ENCODE assay signal across 16 cellular contexts in the genomic region with DNA sequence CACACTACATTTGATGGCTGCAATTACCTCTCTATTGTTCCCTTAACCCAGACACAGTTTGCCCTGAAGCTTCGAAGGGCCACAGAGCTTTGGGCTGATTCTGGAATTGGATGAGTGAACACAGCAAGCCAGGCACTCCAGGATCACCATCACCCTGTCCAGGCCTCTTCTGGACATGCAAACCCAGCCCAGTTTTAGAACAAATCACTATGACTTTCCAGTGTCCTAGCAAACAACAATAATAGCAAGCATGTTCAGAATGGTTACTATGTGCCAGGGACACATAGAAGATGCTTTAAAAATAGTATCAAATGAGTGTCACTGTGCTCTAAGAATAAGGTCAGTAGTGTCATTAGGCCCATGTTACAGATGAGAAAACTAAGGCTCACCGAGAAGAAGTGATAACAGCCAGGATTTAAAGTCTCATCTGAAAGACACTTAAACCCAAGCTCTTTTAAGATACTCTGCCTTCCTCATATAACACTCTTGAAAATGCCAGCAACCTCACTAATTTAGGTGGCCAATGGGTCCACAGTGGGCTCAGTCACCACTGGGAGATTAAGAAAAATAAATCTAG.
A peak's percentile ranks its signal among the peaks of the same experiment; 100 is the strongest.
DNase-seq lines count a peak whose midpoint lies in the region; ATAC-seq and TF ChIP-seq lines count a peak whose summit lies in the region.
"Had no signal": no experiment of that assay in that cellular context is flagged by ENCODE, and none has a peak within 500 bp of the region (broad histone marks: within the 10 kb centered on the region; RNA-seq: fewer than 3 reads in every experiment).

No MANE protein-coding gene starts in this region.

- DNase-seq in Right ventricle myocardium inferior (ENCODE audit: missing footprints) = no peak
- no peak for DNase-seq in right atrium auricular region (ENCODE audit: low spot score)
- DNase-seq in NCI-H69 (lab: John Stamatoyannopoulos, UW) = peak; percentile 5
- no peak for DNase-seq in heart right ventricle
- DNase-seq in spleen = no peak
- DNase-seq in NCI-H345 treated with DMSO at 0.1 percent for 48 hours (lab: John Stamatoyannopoulos, UW; ENCODE audit: unreplicated experiment) = no peak
- no peak for DNase-seq in GM19238 (ENCODE audit: insufficient read length, low spot score)
- DNase-seq: 8988T; Caco-2; CD4-positive, CD25-positive, alpha-beta regulatory T cell; CD8-positive, alpha-beta memory T cell; GDM1; GM23248; HCEC 1CT had no signal

- H3K9me3 ChIP-seq in right atrium auricular region (no peaks in the 10 kb centered on the region), heart right ventricle (peaks cover 0 to 4% (median 1%) of the 10 kb centered on the region in 11 donors), spleen (peaks cover 0 to 9% (median 3%) of the 10 kb centered on the region in 8 donors)

- no peaks in the 10 kb centered on the region for H3K36me3 ChIP-seq in right atrium auricular region
- H3K36me3 ChIP-seq in heart right ventricle = no peaks in the 10 kb centered on the region
- H3K36me3 ChIP-seq in spleen = no peaks in the 10 kb centered on the region
- H3K36me3 ChIP-seq: BLaER1 treated with 17β-estradiol and CSF1 and Interleukin-3, amounts not matched to agents 10 nM and 100 nM had no signal

- TF ChIP-seq CTCF in right atrium auricular region (IDR thresholded peaks at IDR 0.05) = no peak
- no peak for TF ChIP-seq CTCF in heart right ventricle (IDR thresholded peaks at IDR 0.05)
- TF ChIP-seq CTCF in spleen (IDR thresholded peaks at IDR 0.05 in 8 of 11, conservative IDR thresholded peaks at IDR 0.05 in 3 of 11) = no peak

- intact Hi-C loops in Right ventricle myocardium inferior (cut with DNase I) (loop anchor here (5.0 kb wide), 1 partner anchor 39 kb away; no protein-coding TSS in a partner anchor), heart right ventricle (cut with DNase I) (loop anchor here in 2 of 10 donors (5.0 kb wide), 2 partner anchors 44 to 69 kb away; no protein-coding TSS in a partner anchor), spleen (cut with DNase I; ENCODE audit: low total_unique reads) (no loop called here)

- peaks cover 0 to 17% of the 10 kb centered on the region in 2 donors for H3K4me1 ChIP-seq in right atrium auricular region
- H3K4me1 ChIP-seq in heart right ventricle = peaks cover 3 to 40% (median 14%) of the 10 kb centered on the region in 9 donors
- H3K4me1 ChIP-seq in spleen = no peaks in the 10 kb centered on the region
- H3K4me1 ChIP-seq: BLaER1 treated with 17β-estradiol and CSF1 and Interleukin-3, amounts not matched to agents 10 nM and 100 nM; Caco-2 had no signal

- no peak for TF ChIP-seq POLR2A in spleen (IDR thresholded peaks at IDR 0.05)

- H3K27me3 ChIP-seq in right atrium auricular region (no peaks in the 10 kb centered on the region), heart right ventricle (no peaks in the 10 kb centered on the region), spleen (replicated peaks in 1 of 7) (no peaks in the 10 kb centered on the region)
- H3K27me3 ChIP-seq: BLaER1 treated with 17β-estradiol and CSF1 and Interleukin-3, amounts not matched to agents 10 nM and 100 nM had no signal

- WGBS in heart right ventricle, 2 donors = 73 to 80% methylated on average over 2 of the region's 2 CpGs
- WGBS in spleen, 5 donors = 82 to 93% (median 88%) methylated on average over 2 of the region's 2 CpGs

- ATAC-seq in Right ventricle myocardium inferior (peak; percentile 79), heart right ventricle (peak in 6 of 8 donors; percentile 12 to 82 (median 48)), GM21447 (IDR thresholded peaks at IDR 0.05; ENCODE audit: unreplicated experiment) (no peak)

- H3K27ac ChIP-seq in right atrium auricular region = peak overlapping the region in 1 of 2 donors; percentile 26
- peak overlapping the region in 6 of 10 donors; percentile 4 to 66 (median 52) for H3K27ac ChIP-seq in heart right ventricle
- H3K27ac ChIP-seq in spleen = peak overlapping the region in 5 of 8 donors; percentile 27 to 78 (median 72)
- H3K27ac ChIP-seq: BLaER1 treated with 17β-estradiol and CSF1 and Interleukin-3, amounts not matched to agents 10 nM and 100 nM; GM23248 had no signal

- H3K4me3 ChIP-seq in right atrium auricular region (no peak overlapping the region), heart right ventricle (no peak overlapping the region), spleen (no peak overlapping the region)
- H3K4me3 ChIP-seq: BLaER1 treated with 17β-estradiol and CSF1 and Interleukin-3, amounts not matched to agents 10 nM and 100 nM; GM23248 had no signal
